ENCODE assay signal across 33 cellular contexts in genomic region chr11:34671946-34672345, GRCh38. TPM values are rescaled to one million over a fixed set of nuclear protein-coding genes. Genes with fewer than 3 reads are reported as not detected.
"Had no signal": no experiment of that assay in that cellular context is flagged by ENCODE, and none has a peak within 500 bp of the region (broad histone marks: within the 10 kb centered on the region; RNA-seq: fewer than 3 reads in every experiment).

No MANE protein-coding gene starts in this region.

- FAIRE-seq: colon, small intestine had no signal

- H3K4me3 ChIP-seq: esophagus squamous epithelium, heart right ventricle, lower lobe of right lung, mucosa of descending colon, ovary, right lobe of liver, thyroid gland, vagina had no signal

- H3K27ac Mint-ChIP-seq: endodermal cell; immature natural killer cell; memory B cell; mesothelial cell of epicardium; naive B cell; natural killer cell treated with Interleukin-12 subunit alpha and Interleukin-12 subunit beta and Interleukin-15 and Interleukin-18, amount 100 ng/mL, for 72 hours; stimulated activated naive CD8-positive, alpha-beta T cell treated with anti-CD3 and anti-CD28 coated beads, Interleukin-15, amount 100 ng/mL, for 72 hours had no signal

- H3K4me3 Mint-ChIP-seq: endodermal cell; immature natural killer cell; memory B cell; mesothelial cell of epicardium; naive B cell; natural killer cell treated with Interleukin-12 subunit alpha and Interleukin-12 subunit beta and Interleukin-15 and Interleukin-18, amount 100 ng/mL, for 72 hours; neural crest cell; stimulated activated naive CD8-positive, alpha-beta T cell treated with anti-CD3 and anti-CD28 coated beads, Interleukin-15, amount 100 ng/mL, for 72 hours had no signal

- H3K36me3 ChIP-seq: esophagus squamous epithelium, heart right ventricle, lower lobe of right lung, ovary, right lobe of liver, thyroid gland, vagina had no signal

- H3K27ac ChIP-seq: esophagus squamous epithelium, heart right ventricle, lower lobe of right lung, ovary, right lobe of liver, thyroid gland, vagina had no signal

- H3K36me3 Mint-ChIP-seq: memory B cell; mesothelial cell of epicardium; naive B cell; natural killer cell treated with Interleukin-12 subunit alpha and Interleukin-12 subunit beta and Interleukin-15 and Interleukin-18, amount 100 ng/mL, for 72 hours had no signal

- ATAC-seq: heart right ventricle; left colon; left ventricle myocardium superior; lower lobe of right lung; mucosa of descending colon; natural killer cell treated with Interleukin-12 subunit alpha and Interleukin-12 subunit beta and Interleukin-15 and Interleukin-18, amount 100 ng/mL, for 72 hours; right lobe of liver; stimulated activated naive CD8-positive, alpha-beta T cell treated with anti-CD3 and anti-CD28 coated beads, Interleukin-15, amount 100 ng/mL, for 72 hours had no signal

- H3K4me1 ChIP-seq: heart right ventricle, lower lobe of right lung, thyroid gland, vagina had no signal

- H3K27me3 ChIP-seq: ovary, right lobe of liver, thyroid gland, vagina had no signal

- H3K9me3 Mint-ChIP-seq: memory B cell; natural killer cell treated with Interleukin-12 subunit alpha and Interleukin-12 subunit beta and Interleukin-15 and Interleukin-18, amount 100 ng/mL, for 72 hours; stimulated activated naive CD8-positive, alpha-beta T cell treated with anti-CD3 and anti-CD28 coated beads, Interleukin-15, amount 100 ng/mL, for 72 hours had no signal

- H3K4me1 Mint-ChIP-seq: immature natural killer cell; mesothelial cell of epicardium; naive B cell; stimulated activated naive CD8-positive, alpha-beta T cell treated with anti-CD3 and anti-CD28 coated beads, Interleukin-15, amount 100 ng/mL, for 72 hours had no signal

- DNase-seq: effector CD8-positive, alpha-beta T cell; endodermal cell; erythroblast; esophagus squamous epithelium; foreskin melanocyte; glutamatergic neuron; heart right ventricle; hippocampal formation; immature natural killer cell; islet precursor cell; kidney glomerular epithelial cell; left colon; left ventricle myocardium superior; lower lobe of right lung; mucosa of descending colon; naive B cell; occipital lobe; ovary; right lobe of liver; small intestine; stimulated activated CD4-positive, alpha-beta T cell treated with anti-CD3 and anti-CD28 coated beads, Interleukin-15, amount 100 ng/mL, for 24 hours; stimulated activated CD4-positive, alpha-beta T cell treated with anti-CD3 and anti-CD28 coated beads, Interleukin-2, amount 100 ng/mL, for 48 hours; stimulated activated naive CD4-positive, alpha-beta T cell; stimulated activated naive CD8-positive, alpha-beta T cell treated with anti-CD3 and anti-CD28 coated beads, Interleukin-15, amount 100 ng/mL, for 72 hours; thyroid gland; trophoblast cell had no signal

- H3K9me3 ChIP-seq: esophagus squamous epithelium, heart right ventricle, lower lobe of right lung, mucosa of descending colon, ovary, right lobe of liver, thyroid gland, vagina had no signal

RNA-seq across cellular contexts. Expression of gene EHF, which starts 51.1 kb away (rescaled TPM):
- total RNA-seq: neural crest cell, posterior vena cava had no signal
- polyA plus RNA-seq: immature natural killer cell had no signal
